1 cellular context compared by ENCODE assay signal in the genomic region with DNA sequence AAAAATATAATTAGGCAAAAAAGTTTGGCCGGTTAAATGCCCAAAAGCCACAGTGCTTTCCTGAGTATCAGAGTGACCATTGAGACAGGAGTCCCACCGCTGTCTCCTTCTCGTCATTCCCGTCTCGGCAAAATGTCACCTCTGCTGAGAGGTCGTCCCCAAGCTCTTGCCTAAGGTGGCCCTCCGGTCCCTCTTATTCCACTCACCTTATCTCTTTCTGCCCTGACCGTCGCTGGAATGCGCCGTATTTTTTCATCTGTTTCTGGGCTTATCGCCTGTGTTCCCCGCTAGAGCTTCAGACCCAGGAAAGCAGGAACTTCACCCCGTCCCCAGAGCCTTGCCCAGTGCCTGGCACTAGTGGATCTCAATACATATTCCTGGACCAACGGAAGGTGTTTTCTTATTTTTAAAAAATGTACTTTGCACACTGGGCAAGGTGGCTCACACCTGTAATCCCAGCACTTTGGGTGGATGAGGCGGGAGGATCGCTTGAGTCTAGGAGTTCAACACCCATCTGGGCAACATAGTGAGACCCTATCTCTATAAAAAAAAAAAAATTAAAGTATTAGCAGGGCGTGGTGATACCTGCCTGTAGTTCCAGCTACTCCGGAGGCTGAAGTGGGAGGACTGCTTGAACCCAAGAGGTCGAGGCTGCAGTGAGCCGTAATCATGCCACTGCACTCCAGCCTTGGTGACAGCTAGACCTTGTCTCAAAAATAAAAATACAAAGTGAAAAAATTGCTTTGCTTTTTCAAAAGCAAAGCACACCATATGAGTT.
TF ChIP-seq lines count a peak whose summit lies in the region.

No MANE protein-coding gene starts in this region.

TF ChIP-seq in HepG2, 621 proteins besides CTCF, POLR2A, EP300 and RAD21 (continues in another document):
- TF ChIP-seq ZNF83 (CRISPR knock-in tag; IDR thresholded peaks at IDR 0.05; ENCODE audit: borderline replicate concordance) (no peak), ZNF792 (CRISPR knock-in tag; IDR thresholded peaks at IDR 0.05) (no peak), ARNT2 (CRISPR knock-in tag; IDR thresholded peaks at IDR 0.05; ENCODE audit: low read depth) (no peak), GATAD2A (CRISPR knock-in tag; IDR thresholded peaks at IDR 0.05) (no peak), PHF8 (CRISPR knock-in tag; IDR thresholded peaks at IDR 0.05) (no peak), MIER2 (CRISPR knock-in tag; IDR thresholded peaks at IDR 0.05) (no peak), MXI1 (IDR thresholded peaks at IDR 0.05; ENCODE audit: borderline replicate concordance, low read depth, low read length) (no peak), HNRNPL (IDR thresholded peaks at IDR 0.05; ENCODE audit: low read depth, low read length) (no peak), ZBTB38 (CRISPR knock-in tag; IDR thresholded peaks at IDR 0.05) (peak; percentile 98), ATRX (CRISPR knock-in tag; IDR thresholded peaks at IDR 0.05; ENCODE audit: borderline replicate concordance) (no peak), ZNF383 (CRISPR knock-in tag; IDR thresholded peaks at IDR 0.05; ENCODE audit: borderline replicate concordance) (0 out of 2 replicates have a peak, but pooled peaks have one; percentile 24), ZNF235 (CRISPR knock-in tag; IDR thresholded peaks at IDR 0.05; ENCODE audit: borderline replicate concordance) (no peak), RXRB (CRISPR knock-in tag; IDR thresholded peaks at IDR 0.05; ENCODE audit: borderline replicate concordance) (no peak), ZNF382 (CRISPR knock-in tag; IDR thresholded peaks at IDR 0.05; ENCODE audit: borderline replicate concordance) (no peak), KLF12 (CRISPR knock-in tag; IDR thresholded peaks at IDR 0.05; ENCODE audit: borderline replicate concordance) (no peak), ZNF253 (CRISPR knock-in tag; IDR thresholded peaks at IDR 0.05; ENCODE audit: borderline replicate concordance) (no peak), GPN1 (CRISPR knock-in tag; IDR thresholded peaks at IDR 0.05; ENCODE audit: borderline replicate concordance) (no peak), ZNF317 (CRISPR knock-in tag; IDR thresholded peaks at IDR 0.05) (no peak), MEIS1 (CRISPR knock-in tag; IDR thresholded peaks at IDR 0.05; ENCODE audit: borderline replicate concordance) (no peak), ZNF605 (CRISPR knock-in tag; IDR thresholded peaks at IDR 0.05) (peak; percentile 3; the same call in 1 of the 2 replicates), SALL2 (CRISPR knock-in tag; IDR thresholded peaks at IDR 0.05) (no peak), ASH2L (IDR thresholded peaks at IDR 0.05; ENCODE audit: insufficient read length, low read depth, low read length) (no peak), REXO4 (CRISPR knock-in tag; IDR thresholded peaks at IDR 0.05; ENCODE audit: borderline replicate concordance) (no peak), ZNF703 (CRISPR knock-in tag; IDR thresholded peaks at IDR 0.05; ENCODE audit: borderline replicate concordance) (no peak), ZEB1 (IDR thresholded peaks at IDR 0.05; ENCODE audit: insufficient replicate concordance, low read depth) (no peak), HHEX (CRISPR knock-in tag; IDR thresholded peaks at IDR 0.05) (no peak), ZMYM3 (CRISPR knock-in tag; IDR thresholded peaks at IDR 0.05) (peak; percentile 43; the same call in 1 of the 2 replicates), ZNF776 (CRISPR knock-in tag; IDR thresholded peaks at IDR 0.05) (no peak), NCOA1 (CRISPR knock-in tag; IDR thresholded peaks at IDR 0.05) (peak; percentile 75; the same call in 1 of the 2 replicates), ZNF501 (CRISPR knock-in tag; IDR thresholded peaks at IDR 0.05) (peak; percentile 21; the same call in 1 of the 2 replicates), REPIN1 (CRISPR knock-in tag; IDR thresholded peaks at IDR 0.05; ENCODE audit: borderline replicate concordance, low read depth) (no peak)
- TF ChIP-seq, protein P1, sequence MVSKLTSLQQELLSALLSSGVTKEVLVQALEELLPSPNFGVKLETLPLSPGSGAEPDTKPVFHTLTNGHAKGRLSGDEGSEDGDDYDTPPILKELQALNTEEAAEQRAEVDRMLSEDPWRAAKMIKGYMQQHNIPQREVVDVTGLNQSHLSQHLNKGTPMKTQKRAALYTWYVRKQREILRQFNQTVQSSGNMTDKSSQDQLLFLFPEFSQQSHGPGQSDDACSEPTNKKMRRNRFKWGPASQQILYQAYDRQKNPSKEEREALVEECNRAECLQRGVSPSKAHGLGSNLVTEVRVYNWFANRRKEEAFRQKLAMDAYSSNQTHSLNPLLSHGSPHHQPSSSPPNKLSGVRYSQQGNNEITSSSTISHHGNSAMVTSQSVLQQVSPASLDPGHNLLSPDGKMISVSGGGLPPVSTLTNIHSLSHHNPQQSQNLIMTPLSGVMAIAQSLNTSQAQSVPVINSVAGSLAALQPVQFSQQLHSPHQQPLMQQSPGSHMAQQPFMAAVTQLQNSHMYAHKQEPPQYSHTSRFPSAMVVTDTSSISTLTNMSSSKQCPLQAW (CRISPR knock-in tag; IDR thresholded peaks at IDR 0.05) = peak; percentile 15; the same call in 1 of the 2 replicates
- TF ChIP-seq, protein P2, sequence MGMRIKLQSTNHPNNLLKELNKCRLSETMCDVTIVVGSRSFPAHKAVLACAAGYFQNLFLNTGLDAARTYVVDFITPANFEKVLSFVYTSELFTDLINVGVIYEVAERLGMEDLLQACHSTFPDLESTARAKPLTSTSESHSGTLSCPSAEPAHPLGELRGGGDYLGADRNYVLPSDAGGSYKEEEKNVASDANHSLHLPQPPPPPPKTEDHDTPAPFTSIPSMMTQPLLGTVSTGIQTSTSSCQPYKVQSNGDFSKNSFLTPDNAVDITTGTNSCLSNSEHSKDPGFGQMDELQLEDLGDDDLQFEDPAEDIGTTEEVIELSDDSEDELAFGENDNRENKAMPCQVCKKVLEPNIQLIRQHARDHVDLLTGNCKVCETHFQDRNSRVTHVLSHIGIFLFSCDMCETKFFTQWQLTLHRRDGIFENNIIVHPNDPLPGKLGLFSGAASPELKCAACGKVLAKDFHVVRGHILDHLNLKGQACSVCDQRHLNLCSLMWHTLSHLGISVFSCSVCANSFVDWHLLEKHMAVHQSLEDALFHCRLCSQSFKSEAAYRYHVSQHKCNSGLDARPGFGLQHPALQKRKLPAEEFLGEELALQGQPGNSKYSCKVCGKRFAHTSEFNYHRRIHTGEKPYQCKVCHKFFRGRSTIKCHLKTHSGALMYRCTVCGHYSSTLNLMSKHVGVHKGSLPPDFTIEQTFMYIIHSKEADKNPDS (CRISPR knock-in tag; IDR thresholded peaks at IDR 0.05) = no peak
- TF ChIP-seq, protein P3, sequence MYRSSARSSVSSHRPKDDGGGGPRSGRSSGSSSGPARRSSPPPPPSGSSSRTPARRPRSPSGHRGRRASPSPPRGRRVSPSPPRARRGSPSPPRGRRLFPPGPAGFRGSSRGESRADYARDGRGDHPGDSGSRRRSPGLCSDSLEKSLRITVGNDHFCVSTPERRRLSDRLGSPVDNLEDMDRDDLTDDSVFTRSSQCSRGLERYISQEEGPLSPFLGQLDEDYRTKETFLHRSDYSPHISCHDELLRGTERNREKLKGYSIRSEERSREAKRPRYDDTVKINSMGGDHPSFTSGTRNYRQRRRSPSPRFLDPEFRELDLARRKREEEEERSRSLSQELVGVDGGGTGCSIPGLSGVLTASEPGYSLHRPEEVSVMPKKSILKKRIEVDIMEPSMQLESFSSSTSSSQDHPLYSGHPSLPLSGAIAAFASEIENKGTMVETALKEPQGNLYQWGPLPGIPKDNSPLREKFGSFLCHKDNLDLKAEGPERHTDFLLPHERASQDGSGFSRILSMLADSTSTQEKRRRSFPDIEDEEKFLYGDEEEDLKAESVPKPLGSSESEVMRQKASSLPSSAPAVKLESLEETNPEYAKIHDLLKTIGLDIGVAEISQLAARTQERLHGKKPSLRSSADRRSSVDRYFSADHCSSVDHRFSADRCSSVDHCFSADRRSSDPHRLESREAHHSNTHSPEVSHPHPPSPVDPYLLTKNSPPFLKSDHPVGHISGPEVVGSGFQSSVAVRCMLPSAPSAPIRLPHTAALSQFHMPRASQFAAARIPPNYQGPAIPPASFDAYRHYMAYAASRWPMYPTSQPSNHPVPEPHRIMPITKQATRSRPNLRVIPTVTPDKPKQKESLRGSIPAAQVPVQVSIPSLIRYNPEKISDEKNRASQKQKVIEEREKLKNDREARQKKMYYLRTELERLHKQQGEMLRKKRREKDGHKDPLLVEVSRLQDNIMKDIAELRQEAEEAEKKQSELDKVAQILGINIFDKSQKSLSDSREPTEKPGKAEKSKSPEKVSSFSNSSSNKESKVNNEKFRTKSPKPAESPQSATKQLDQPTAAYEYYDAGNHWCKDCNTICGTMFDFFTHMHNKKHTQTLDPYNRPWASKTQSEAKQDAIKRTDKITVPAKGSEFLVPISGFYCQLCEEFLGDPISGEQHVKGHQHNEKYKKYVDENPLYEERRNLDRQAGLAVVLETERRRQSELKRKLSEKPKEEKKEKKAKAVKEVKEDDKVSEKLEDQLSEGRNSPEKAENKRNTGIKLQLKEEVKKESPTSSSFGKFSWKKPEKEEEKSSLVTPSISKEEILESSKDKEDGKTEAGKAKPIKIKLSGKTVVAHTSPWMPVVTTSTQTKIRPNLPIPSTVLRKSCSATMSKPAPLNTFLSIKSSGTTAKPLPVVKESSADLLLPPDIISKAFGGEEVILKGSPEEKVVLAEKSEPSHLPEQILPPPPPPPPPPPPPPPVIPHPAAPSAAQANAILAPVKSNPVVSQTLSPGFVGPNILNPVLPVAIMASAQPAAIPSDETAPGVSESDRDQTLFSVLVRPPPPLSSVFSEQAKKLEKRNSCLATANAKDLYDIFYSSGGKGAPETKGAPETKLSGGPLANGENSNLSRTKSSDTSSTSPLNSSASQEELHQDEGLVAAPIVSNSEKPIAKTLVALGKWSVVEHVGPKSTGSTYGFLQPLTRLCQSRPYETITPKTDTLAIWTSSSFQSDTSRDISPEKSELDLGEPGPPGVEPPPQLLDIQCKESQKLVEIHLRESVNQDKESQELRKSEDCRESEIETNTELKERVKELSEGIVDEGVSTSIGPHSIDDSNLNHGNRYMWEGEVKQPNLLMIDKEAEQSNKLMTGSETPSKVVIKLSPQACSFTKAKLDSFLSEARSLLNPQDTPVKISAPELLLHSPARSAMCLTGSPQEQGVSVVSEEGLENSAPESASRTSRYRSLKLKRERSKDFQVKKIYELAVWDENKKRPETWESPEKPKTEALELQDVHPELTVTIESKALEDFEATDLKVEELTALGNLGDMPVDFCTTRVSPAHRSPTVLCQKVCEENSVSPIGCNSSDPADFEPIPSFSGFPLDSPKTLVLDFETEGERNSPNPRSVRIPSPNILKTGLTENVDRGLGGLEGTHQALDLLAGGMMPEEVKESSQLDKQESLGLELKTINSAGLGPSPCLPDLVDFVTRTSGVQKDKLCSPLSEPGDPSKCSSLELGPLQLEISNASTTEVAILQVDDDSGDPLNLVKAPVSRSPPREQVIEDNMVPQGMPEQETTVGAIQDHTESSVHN (CRISPR knock-in tag; IDR thresholded peaks at IDR 0.05) = 0 out of 2 replicates have a peak, but pooled peaks have one; percentile 24
- TF ChIP-seq, protein P4, sequence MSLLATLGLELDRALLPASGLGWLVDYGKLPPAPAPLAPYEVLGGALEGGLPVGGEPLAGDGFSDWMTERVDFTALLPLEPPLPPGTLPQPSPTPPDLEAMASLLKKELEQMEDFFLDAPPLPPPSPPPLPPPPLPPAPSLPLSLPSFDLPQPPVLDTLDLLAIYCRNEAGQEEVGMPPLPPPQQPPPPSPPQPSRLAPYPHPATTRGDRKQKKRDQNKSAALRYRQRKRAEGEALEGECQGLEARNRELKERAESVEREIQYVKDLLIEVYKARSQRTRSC (CRISPR knock-in tag; IDR thresholded peaks at IDR 0.05; ENCODE audit: low read depth) = 0 out of 2 replicates have a peak, but pooled peaks have one; percentile 34
- TF ChIP-seq, protein P5, sequence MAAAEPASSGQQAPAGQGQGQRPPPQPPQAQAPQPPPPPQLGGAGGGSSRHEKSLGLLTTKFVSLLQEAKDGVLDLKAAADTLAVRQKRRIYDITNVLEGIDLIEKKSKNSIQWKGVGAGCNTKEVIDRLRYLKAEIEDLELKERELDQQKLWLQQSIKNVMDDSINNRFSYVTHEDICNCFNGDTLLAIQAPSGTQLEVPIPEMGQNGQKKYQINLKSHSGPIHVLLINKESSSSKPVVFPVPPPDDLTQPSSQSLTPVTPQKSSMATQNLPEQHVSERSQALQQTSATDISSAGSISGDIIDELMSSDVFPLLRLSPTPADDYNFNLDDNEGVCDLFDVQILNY (CRISPR knock-in tag; conservative IDR thresholded peaks at IDR 0.05) = no peak
- TF ChIP-seq, protein P6, sequence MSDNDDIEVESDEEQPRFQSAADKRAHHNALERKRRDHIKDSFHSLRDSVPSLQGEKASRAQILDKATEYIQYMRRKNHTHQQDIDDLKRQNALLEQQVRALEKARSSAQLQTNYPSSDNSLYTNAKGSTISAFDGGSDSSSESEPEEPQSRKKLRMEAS (IDR thresholded peaks at IDR 0.05) = peak; percentile 25; the same call in 1 of the 2 replicates
- TF ChIP-seq, protein P7, sequence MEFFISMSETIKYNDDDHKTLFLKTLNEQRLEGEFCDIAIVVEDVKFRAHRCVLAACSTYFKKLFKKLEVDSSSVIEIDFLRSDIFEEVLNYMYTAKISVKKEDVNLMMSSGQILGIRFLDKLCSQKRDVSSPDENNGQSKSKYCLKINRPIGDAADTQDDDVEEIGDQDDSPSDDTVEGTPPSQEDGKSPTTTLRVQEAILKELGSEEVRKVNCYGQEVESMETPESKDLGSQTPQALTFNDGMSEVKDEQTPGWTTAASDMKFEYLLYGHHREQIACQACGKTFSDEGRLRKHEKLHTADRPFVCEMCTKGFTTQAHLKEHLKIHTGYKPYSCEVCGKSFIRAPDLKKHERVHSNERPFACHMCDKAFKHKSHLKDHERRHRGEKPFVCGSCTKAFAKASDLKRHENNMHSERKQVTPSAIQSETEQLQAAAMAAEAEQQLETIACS (CRISPR knock-in tag; IDR thresholded peaks at IDR 0.05) = no peak
- TF ChIP-seq, protein P8, sequence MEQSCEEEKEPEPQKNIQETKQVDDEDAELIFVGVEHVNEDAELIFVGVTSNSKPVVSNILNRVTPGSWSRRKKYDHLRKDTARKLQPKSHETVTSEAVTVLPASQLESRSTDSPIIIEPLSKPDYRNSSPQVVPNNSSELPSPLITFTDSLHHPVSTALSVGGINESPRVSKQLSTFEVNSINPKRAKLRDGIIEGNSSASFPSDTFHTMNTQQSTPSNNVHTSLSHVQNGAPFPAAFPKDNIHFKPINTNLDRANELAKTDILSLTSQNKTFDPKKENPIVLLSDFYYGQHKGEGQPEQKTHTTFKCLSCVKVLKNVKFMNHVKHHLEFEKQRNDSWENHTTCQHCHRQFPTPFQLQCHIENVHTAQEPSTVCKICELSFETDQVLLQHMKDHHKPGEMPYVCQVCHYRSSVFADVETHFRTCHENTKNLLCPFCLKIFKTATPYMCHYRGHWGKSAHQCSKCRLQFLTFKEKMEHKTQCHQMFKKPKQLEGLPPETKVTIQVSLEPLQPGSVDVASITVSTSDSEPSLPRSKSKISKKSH (CRISPR knock-in tag; IDR thresholded peaks at IDR 0.05; ENCODE audit: borderline replicate concordance) = 0 out of 2 replicates have a peak, but pooled peaks have one; percentile 4
- TF ChIP-seq, protein P9, sequence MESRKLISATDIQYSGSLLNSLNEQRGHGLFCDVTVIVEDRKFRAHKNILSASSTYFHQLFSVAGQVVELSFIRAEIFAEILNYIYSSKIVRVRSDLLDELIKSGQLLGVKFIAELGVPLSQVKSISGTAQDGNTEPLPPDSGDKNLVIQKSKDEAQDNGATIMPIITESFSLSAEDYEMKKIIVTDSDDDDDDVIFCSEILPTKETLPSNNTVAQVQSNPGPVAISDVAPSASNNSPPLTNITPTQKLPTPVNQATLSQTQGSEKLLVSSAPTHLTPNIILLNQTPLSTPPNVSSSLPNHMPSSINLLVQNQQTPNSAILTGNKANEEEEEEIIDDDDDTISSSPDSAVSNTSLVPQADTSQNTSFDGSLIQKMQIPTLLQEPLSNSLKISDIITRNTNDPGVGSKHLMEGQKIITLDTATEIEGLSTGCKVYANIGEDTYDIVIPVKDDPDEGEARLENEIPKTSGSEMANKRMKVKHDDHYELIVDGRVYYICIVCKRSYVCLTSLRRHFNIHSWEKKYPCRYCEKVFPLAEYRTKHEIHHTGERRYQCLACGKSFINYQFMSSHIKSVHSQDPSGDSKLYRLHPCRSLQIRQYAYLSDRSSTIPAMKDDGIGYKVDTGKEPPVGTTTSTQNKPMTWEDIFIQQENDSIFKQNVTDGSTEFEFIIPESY (CRISPR knock-in tag; IDR thresholded peaks at IDR 0.05) = peak; percentile 89
